Comparison of ENCODE assay signal across 1 cellular context in the genomic region with DNA sequence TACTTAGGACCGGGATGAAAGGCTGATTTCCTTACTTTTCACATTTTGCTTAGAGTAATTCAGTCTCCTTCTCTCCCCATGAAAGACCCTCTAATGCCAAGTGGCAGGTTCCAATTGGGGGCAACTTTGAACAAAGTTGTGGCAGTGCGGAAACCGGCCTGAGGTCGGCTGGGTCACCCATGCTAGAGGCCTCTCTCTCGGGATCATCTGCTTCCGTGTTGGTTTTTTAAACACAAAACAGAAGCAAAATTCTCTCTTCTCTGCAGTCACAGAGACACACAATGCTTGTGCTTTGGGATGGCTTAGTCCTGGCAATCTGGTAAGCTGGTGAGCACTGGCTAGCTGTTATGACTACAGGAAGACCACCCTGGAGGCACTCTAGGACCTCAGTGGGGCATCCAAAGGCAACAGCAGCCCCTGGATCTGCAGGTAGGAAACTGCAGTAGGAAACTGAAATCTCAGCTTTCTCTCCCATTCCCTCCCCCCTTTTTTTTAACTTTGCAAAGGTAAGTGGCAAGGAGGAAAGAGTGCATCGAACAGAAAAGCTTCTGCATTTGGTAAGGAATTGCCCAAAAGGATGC.
TF ChIP-seq lines count a peak whose summit lies in the region.

No MANE protein-coding gene starts in this region.

TF ChIP-seq in GM23338, 12 proteins besides CTCF, POLR2A, EP300 and RAD21:
- TF ChIP-seq EZH2 (IDR thresholded peaks at IDR 0.05; ENCODE audit: low read depth, unreplicated experiment) (no peak), POLR2AphosphoS5 (IDR thresholded peaks at IDR 0.05; ENCODE audit: low read depth) (no peak), EZH2phosphoT487 (IDR thresholded peaks at IDR 0.05; ENCODE audit: unreplicated experiment) (no peak)
- TF ChIP-seq, protein P1, sequence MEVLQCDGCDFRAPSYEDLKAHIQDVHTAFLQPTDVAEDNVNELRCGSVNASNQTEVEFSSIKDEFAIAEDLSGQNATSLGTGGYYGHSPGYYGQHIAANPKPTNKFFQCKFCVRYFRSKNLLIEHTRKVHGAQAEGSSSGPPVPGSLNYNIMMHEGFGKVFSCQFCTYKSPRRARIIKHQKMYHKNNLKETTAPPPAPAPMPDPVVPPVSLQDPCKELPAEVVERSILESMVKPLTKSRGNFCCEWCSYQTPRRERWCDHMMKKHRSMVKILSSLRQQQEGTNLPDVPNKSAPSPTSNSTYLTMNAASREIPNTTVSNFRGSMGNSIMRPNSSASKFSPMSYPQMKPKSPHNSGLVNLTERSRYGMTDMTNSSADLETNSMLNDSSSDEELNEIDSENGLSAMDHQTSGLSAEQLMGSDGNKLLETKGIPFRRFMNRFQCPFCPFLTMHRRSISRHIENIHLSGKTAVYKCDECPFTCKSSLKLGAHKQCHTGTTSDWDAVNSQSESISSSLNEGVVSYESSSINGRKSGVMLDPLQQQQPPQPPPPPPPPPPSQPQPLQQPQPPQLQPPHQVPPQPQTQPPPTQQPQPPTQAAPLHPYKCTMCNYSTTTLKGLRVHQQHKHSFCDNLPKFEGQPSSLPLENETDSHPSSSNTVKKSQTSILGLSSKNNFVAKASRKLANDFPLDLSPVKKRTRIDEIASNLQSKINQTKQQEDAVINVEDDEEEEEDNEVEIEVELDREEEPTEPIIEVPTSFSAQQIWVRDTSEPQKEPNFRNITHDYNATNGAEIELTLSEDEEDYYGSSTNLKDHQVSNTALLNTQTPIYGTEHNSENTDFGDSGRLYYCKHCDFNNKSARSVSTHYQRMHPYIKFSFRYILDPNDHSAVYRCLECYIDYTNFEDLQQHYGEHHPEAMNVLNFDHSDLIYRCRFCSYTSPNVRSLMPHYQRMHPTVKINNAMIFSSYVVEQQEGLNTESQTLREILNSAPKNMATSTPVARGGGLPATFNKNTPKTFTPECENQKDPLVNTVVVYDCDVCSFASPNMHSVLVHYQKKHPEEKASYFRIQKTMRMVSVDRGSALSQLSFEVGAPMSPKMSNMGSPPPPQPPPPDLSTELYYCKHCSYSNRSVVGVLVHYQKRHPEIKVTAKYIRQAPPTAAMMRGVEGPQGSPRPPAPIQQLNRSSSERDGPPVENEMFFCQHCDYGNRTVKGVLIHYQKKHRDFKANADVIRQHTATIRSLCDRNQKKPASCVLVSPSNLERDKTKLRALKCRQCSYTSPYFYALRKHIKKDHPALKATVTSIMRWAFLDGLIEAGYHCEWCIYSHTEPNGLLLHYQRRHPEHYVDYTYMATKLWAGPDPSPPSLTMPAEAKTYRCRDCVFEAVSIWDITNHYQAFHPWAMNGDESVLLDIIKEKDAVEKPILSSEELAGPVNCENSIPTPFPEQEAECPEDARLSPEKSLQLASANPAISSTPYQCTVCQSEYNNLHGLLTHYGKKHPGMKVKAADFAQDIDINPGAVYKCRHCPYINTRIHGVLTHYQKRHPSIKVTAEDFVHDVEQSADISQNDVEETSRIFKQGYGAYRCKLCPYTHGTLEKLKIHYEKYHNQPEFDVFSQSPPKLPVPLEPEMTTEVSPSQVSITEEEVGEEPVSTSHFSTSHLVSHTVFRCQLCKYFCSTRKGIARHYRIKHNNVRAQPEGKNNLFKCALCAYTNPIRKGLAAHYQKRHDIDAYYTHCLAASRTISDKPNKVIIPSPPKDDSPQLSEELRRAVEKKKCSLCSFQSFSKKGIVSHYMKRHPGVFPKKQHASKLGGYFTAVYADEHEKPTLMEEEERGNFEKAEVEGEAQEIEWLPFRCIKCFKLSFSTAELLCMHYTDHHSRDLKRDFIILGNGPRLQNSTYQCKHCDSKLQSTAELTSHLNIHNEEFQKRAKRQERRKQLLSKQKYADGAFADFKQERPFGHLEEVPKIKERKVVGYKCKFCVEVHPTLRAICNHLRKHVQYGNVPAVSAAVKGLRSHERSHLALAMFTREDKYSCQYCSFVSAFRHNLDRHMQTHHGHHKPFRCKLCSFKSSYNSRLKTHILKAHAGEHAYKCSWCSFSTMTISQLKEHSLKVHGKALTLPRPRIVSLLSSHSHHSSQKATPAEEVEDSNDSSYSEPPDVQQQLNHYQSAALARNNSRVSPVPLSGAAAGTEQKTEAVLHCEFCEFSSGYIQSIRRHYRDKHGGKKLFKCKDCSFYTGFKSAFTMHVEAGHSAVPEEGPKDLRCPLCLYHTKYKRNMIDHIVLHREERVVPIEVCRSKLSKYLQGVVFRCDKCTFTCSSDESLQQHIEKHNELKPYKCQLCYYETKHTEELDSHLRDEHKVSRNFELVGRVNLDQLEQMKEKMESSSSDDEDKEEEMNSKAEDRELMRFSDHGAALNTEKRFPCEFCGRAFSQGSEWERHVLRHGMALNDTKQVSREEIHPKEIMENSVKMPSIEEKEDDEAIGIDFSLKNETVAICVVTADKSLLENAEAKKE (CRISPR knock-in tag; IDR thresholded peaks at IDR 0.05) = no peak
TF ChIP-seq in GM23338: peak in this region for 0.
